30 cellular contexts compared by ENCODE assay signal in the genomic region with DNA sequence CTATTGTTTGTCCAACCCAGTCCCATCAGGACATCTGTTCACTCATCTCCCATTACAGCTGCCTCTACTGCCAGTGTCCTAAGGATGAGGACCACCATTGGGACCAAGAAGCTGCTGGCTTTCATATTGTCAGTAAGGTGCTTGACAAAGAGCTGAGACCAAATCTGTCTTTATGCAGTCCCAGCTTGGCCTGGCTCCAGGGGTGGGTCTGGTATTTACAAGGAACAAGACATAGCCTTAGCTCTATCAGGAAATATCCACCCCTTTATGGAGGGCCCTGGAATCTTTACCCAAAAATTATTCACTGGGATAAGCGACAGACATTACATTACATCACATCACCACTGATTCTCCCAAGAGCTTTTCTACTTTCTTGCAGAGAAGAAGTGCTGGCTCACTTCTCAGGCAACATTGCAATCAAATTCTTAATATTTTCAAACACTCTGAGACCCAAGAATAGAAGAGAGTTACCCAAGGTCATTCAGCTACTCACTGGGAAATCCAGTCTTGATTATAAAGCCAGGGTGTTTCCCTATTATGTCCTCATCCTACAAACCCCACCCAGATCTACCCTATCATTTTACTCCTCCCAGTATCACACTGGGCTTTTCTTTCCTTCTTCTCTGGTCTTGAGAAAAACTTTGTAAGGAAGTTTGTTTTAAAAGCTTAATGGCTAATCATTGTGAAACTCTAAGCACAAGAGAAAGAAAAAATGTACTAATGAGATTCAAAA. TPM values are rescaled to one million over a fixed set of nuclear protein-coding genes. Genes with fewer than 3 reads are reported as not detected.
"Had no signal": no experiment of that assay in that cellular context is flagged by ENCODE, and none has a peak within 500 bp of the region (broad histone marks: within the 10 kb centered on the region; RNA-seq: fewer than 3 reads in every experiment).

No MANE protein-coding gene starts in this region.

- H3K27me3 ChIP-seq: body of pancreas, esophagus muscularis mucosa had no signal

- H3K4me1 ChIP-seq: adrenal gland, body of pancreas, esophagus muscularis mucosa, foreskin keratinocyte, gastrocnemius medialis had no signal

- H3K27ac ChIP-seq: adrenal gland, body of pancreas, esophagus muscularis mucosa, foreskin keratinocyte, gastrocnemius medialis had no signal

- ATAC-seq: activated CD8-positive, alpha-beta T cell treated with anti-CD3 and anti-CD28 coated beads for 36 hours; activated naive CD8-positive, alpha-beta T cell treated with anti-CD3 and anti-CD28 coated beads, Interleukin-2, amount 50 U/mL, for 24 hours; activated T-cell treated with anti-CD3 and anti-CD28 coated beads, Interleukin-2, amount 50 U/mL, for 4 hours; activated T-helper 17 cell treated with anti-CD3 and anti-CD28 coated beads, Interleukin-2, amount 50 U/mL, for 72 hours; body of pancreas; foreskin keratinocyte; gastrocnemius medialis had no signal

- DNase-seq: activated CD4-positive, alpha-beta T cell treated with anti-CD3 and anti-CD28 coated beads for 1 hour; activated CD4-positive, alpha-beta T cell treated with anti-CD3 and anti-CD28 coated beads for 4 hours; activated CD4-positive, alpha-beta T cell treated with anti-CD3 and anti-CD28 coated beads, Interleukin-2, amount 10 ng/mL, durations not matched to agents 7 days and 5 days; activated CD4-positive, alpha-beta T cell treated with anti-CD3 and anti-CD28 coated beads, Interleukin-2, amount 50 U/mL, for 4 hours; activated CD8-positive, alpha-beta memory T cell treated with anti-CD3 and anti-CD28 coated beads for 24 hours; activated CD8-positive, alpha-beta T cell treated with anti-CD3 and anti-CD28 coated beads for 36 hours; activated effector memory CD4-positive, alpha-beta T cell treated with Interleukin-2 at 50 U/mL for 16 hours; activated gamma-delta T cell treated with Interleukin-2 at 50 U/mL for 16 hours; activated naive CD4-positive, alpha-beta T cell treated with Interleukin-2 at 50 U/mL for 16 hours; activated naive CD8-positive, alpha-beta T cell treated with anti-CD3 and anti-CD28 coated beads for 36 hours; activated naive CD8-positive, alpha-beta T cell treated with anti-CD3 and anti-CD28 coated beads, Interleukin-2, amount 50 U/mL, for 24 hours; activated T-cell treated with anti-CD3 and anti-CD28 coated beads, Interleukin-2, amount 50 U/mL, for 4 hours; adrenal gland; amygdala; aorta; body of pancreas; caudate nucleus; effector CD8-positive, alpha-beta T cell; foreskin keratinocyte; gastrocnemius medialis; glutamatergic neuron; T-helper 2 cell had no signal

- H3K36me3 ChIP-seq: adrenal gland, esophagus muscularis mucosa, gastrocnemius medialis had no signal

- H3K27ac Mint-ChIP-seq: activated CD4-positive, alpha-beta T cell treated with anti-CD3 and anti-CD28 coated beads, Interleukin-2, amount 10 ng/mL, durations not matched to agents 7 days and 5 days; activated CD8-positive, alpha-beta T cell treated with anti-CD3 and anti-CD28 coated beads for 36 hours; activated naive CD4-positive, alpha-beta T cell treated with anti-CD3 and anti-CD28 coated beads, Interleukin-2, amount 50 U/mL, for 24 hours; activated naive CD8-positive, alpha-beta T cell treated with anti-CD3 and anti-CD28 coated beads for 36 hours; activated naive CD8-positive, alpha-beta T cell treated with anti-CD3 and anti-CD28 coated beads, Interleukin-2, amount 50 U/mL, for 24 hours; activated T-helper 17 cell treated with anti-CD3 and anti-CD28 coated beads, Interleukin-2, amount 50 U/mL, for 72 hours had no signal

- H3K4me1 Mint-ChIP-seq: activated CD4-positive, alpha-beta T cell treated with anti-CD3 and anti-CD28 coated beads, Interleukin-2, amount 10 ng/mL, durations not matched to agents 7 days and 5 days; activated naive CD4-positive, alpha-beta T cell treated with anti-CD3 and anti-CD28 coated beads, Interleukin-2, amount 50 U/mL, for 24 hours; activated naive CD8-positive, alpha-beta T cell treated with anti-CD3 and anti-CD28 coated beads for 36 hours; activated naive CD8-positive, alpha-beta T cell treated with anti-CD3 and anti-CD28 coated beads, Interleukin-2, amount 50 U/mL, for 24 hours; activated T-helper 17 cell treated with anti-CD3 and anti-CD28 coated beads, Interleukin-2, amount 50 U/mL, for 72 hours had no signal

- H3K9me3 ChIP-seq: body of pancreas, gastrocnemius medialis had no signal

- H3K4me3 ChIP-seq: adrenal gland, body of pancreas, esophagus muscularis mucosa, gastrocnemius medialis had no signal

- H3K4me3 Mint-ChIP-seq: activated CD4-positive, alpha-beta T cell treated with anti-CD3 and anti-CD28 coated beads, Interleukin-2, amount 10 ng/mL, durations not matched to agents 7 days and 5 days; activated CD8-positive, alpha-beta T cell treated with anti-CD3 and anti-CD28 coated beads for 36 hours; activated naive CD4-positive, alpha-beta T cell treated with anti-CD3 and anti-CD28 coated beads, Interleukin-2, amount 50 U/mL, for 24 hours; activated naive CD8-positive, alpha-beta T cell treated with anti-CD3 and anti-CD28 coated beads for 36 hours; activated naive CD8-positive, alpha-beta T cell treated with anti-CD3 and anti-CD28 coated beads, Interleukin-2, amount 50 U/mL, for 24 hours; activated T-cell treated with anti-CD3 and anti-CD28 coated beads, Interleukin-2, amount 50 U/mL, for 4 hours; activated T-helper 17 cell treated with anti-CD3 and anti-CD28 coated beads, Interleukin-2, amount 50 U/mL, for 72 hours had no signal

RNA-seq across cellular contexts. Expression of a gene that starts 11.5 kb away (rescaled TPM):
- total RNA-seq: activated CD4-positive, alpha-beta T cell treated with anti-CD3 and anti-CD28 coated beads, Interleukin-2, amount 10 ng/mL, durations not matched to agents 7 days and 5 days; activated CD8-positive, alpha-beta T cell treated with anti-CD3 and anti-CD28 coated beads for 36 hours; activated naive CD8-positive, alpha-beta T cell treated with anti-CD3 and anti-CD28 coated beads for 36 hours; activated T-helper 17 cell treated with anti-CD3 and anti-CD28 coated beads, Interleukin-2, amount 50 U/mL, for 72 hours; adrenal gland; body of pancreas; chondrocyte; dermis microvascular lymphatic vessel endothelial cell; endothelial cell of umbilical vein; epithelial cell of proximal tubule; T-helper 1 cell treated with Interleukin-12 subunit alpha and Interleukin-12 subunit beta and Interleukin-4 antibody, amounts not matched to agents 30 ng/mL and 1 ng/mL, for 36 hours had no signal
- polyA plus RNA-seq: endothelial cell of umbilical vein had no signal

RNA-seq across cellular contexts. Expression of a gene that starts 39.0 kb away (rescaled TPM):
- total RNA-seq: activated CD4-positive, alpha-beta T cell treated with anti-CD3 and anti-CD28 coated beads, Interleukin-2, amount 10 ng/mL, durations not matched to agents 7 days and 5 days; activated CD8-positive, alpha-beta T cell treated with anti-CD3 and anti-CD28 coated beads for 36 hours; activated naive CD8-positive, alpha-beta T cell treated with anti-CD3 and anti-CD28 coated beads for 36 hours; activated T-cell treated with anti-CD3 and anti-CD28 coated beads, Interleukin-2, amount 50 U/mL, for 4 hours; activated T-helper 17 cell treated with anti-CD3 and anti-CD28 coated beads, Interleukin-2, amount 50 U/mL, for 72 hours; adrenal gland; aorta; body of pancreas; chondrocyte; dermis microvascular lymphatic vessel endothelial cell; endothelial cell of umbilical vein; epithelial cell of proximal tubule; esophagus muscularis mucosa; gastrocnemius medialis; T-helper 1 cell treated with Interleukin-12 subunit alpha and Interleukin-12 subunit beta and Interleukin-4 antibody, amounts not matched to agents 30 ng/mL and 1 ng/mL, for 36 hours had no signal
- polyA plus RNA-seq: adrenal gland, aorta, endothelial cell of umbilical vein had no signal

RNA-seq across cellular contexts. Expression of a gene that starts 43.6 kb away (rescaled TPM):
- total RNA-seq: activated CD4-positive, alpha-beta T cell treated with anti-CD3 and anti-CD28 coated beads, Interleukin-2, amount 10 ng/mL, durations not matched to agents 7 days and 5 days; activated CD8-positive, alpha-beta T cell treated with anti-CD3 and anti-CD28 coated beads for 36 hours; activated naive CD8-positive, alpha-beta T cell treated with anti-CD3 and anti-CD28 coated beads for 36 hours; activated T-cell treated with anti-CD3 and anti-CD28 coated beads, Interleukin-2, amount 50 U/mL, for 4 hours; activated T-helper 17 cell treated with anti-CD3 and anti-CD28 coated beads, Interleukin-2, amount 50 U/mL, for 72 hours; adrenal gland; aorta; body of pancreas; chondrocyte; dermis microvascular lymphatic vessel endothelial cell; endothelial cell of umbilical vein; epithelial cell of proximal tubule; esophagus muscularis mucosa; foreskin keratinocyte; gastrocnemius medialis; T-helper 1 cell treated with Interleukin-12 subunit alpha and Interleukin-12 subunit beta and Interleukin-4 antibody, amounts not matched to agents 30 ng/mL and 1 ng/mL, for 36 hours had no signal
- polyA plus RNA-seq: aorta, endothelial cell of umbilical vein, foreskin keratinocyte had no signal

RNA-seq across cellular contexts. Expression of a gene that starts 48.3 kb away (rescaled TPM):
- total RNA-seq: activated CD4-positive, alpha-beta T cell treated with anti-CD3 and anti-CD28 coated beads, Interleukin-2, amount 10 ng/mL, durations not matched to agents 7 days and 5 days; activated CD8-positive, alpha-beta T cell treated with anti-CD3 and anti-CD28 coated beads for 36 hours; activated T-cell treated with anti-CD3 and anti-CD28 coated beads, Interleukin-2, amount 50 U/mL, for 4 hours; adrenal gland; aorta; body of pancreas; chondrocyte; dermis microvascular lymphatic vessel endothelial cell; endothelial cell of umbilical vein; epithelial cell of proximal tubule; esophagus muscularis mucosa; gastrocnemius medialis; T-helper 1 cell treated with Interleukin-12 subunit alpha and Interleukin-12 subunit beta and Interleukin-4 antibody, amounts not matched to agents 30 ng/mL and 1 ng/mL, for 36 hours had no signal
- polyA plus RNA-seq: adrenal gland, aorta, endothelial cell of umbilical vein had no signal

RNA-seq across cellular contexts. Expression of a gene that starts 57.9 kb away (rescaled TPM):
- total RNA-seq: activated CD4-positive, alpha-beta T cell treated with anti-CD3 and anti-CD28 coated beads, Interleukin-2, amount 10 ng/mL, durations not matched to agents 7 days and 5 days; activated CD8-positive, alpha-beta T cell treated with anti-CD3 and anti-CD28 coated beads for 36 hours; activated naive CD8-positive, alpha-beta T cell treated with anti-CD3 and anti-CD28 coated beads for 36 hours; activated T-cell treated with anti-CD3 and anti-CD28 coated beads, Interleukin-2, amount 50 U/mL, for 4 hours; activated T-helper 17 cell treated with anti-CD3 and anti-CD28 coated beads, Interleukin-2, amount 50 U/mL, for 72 hours; adrenal gland; aorta; body of pancreas; chondrocyte; dermis microvascular lymphatic vessel endothelial cell; endothelial cell of umbilical vein; epithelial cell of proximal tubule; esophagus muscularis mucosa; foreskin keratinocyte; gastrocnemius medialis; T-helper 1 cell treated with Interleukin-12 subunit alpha and Interleukin-12 subunit beta and Interleukin-4 antibody, amounts not matched to agents 30 ng/mL and 1 ng/mL, for 36 hours had no signal
- polyA plus RNA-seq: adrenal gland, aorta, endothelial cell of umbilical vein, foreskin keratinocyte had no signal
